16 cellular contexts compared by ENCODE assay signal in genomic region chr9:113299800-113300292, GRCh38. TPM values are rescaled to one million over a fixed set of nuclear protein-coding genes. Genes with fewer than 3 reads are reported as not detected.
A peak's percentile ranks its signal among the peaks of the same experiment; 100 is the strongest.
DNase-seq lines count a peak whose midpoint lies in the region; ATAC-seq lines count a peak whose summit lies in the region.
"Had no signal": no experiment of that assay in that cellular context is flagged by ENCODE, and none has a peak within 500 bp of the region (broad histone marks: within the 10 kb centered on the region; RNA-seq: fewer than 3 reads in every experiment).

No MANE protein-coding gene starts in this region.

- DNase-seq in Ammon's horn (ENCODE audit: low spot score), result peak; percentile 38
- DNase-seq in HT-29 (ENCODE audit: low spot score), result peak; percentile 85
- peak; percentile 20 for DNase-seq in NOMO-1 treated with dmso at 0.1 percent for 144 hours (lab: John Stamatoyannopoulos, UW; ENCODE audit: unreplicated experiment)
- DNase-seq in hepatic stellate cell (ENCODE audit: low spot score), result peak; percentile 21
- no peak for DNase-seq in SW480 (ENCODE audit: low spot score)
- no peak for DNase-seq in T-helper 1 cell
- DNase-seq: activated T-cell treated with anti-CD3 and anti-CD28 coated beads, Interleukin-2, amount 50 U/mL, for 1 hour; CD8-positive, alpha-beta T cell; central memory CD4-positive, alpha-beta T cell; midbrain; NCI-H446 treated with DMSO at 0.1 percent for 48 hours; T-helper 17 cell had no signal

- ATAC-seq in HG02885 (IDR thresholded peaks at IDR 0.05; ENCODE audit: poor library complexity, unreplicated experiment) (no peak), HG02852 (IDR thresholded peaks at IDR 0.05; ENCODE audit: unreplicated experiment) (no peak)
- ATAC-seq: CD8-positive, alpha-beta T cell; gastroesophageal sphincter; T-helper 17 cell had no signal

RNA-seq across cellular contexts. Expression of gene RNF183, which starts 3.3 kb away (rescaled TPM):
- total RNA-seq in HT-29 (2014; rRNA removed; shearing (Covaris generic)), result 6.1 and 7.1 TPM in 2 replicates
- total RNA-seq: CD8-positive, alpha-beta T cell; skeletal muscle tissue; T-helper 17 cell had no signal

RNA-seq across cellular contexts. Expression of gene PRPF4, which starts 24.4 kb away (rescaled TPM):
- total RNA-seq in HT-29 (2014; rRNA removed; shearing (Covaris generic)), result 21.3 and 21.8 TPM in 2 replicates

RNA-seq across cellular contexts. Expression of gene CDC26, which starts 24.5 kb away (rescaled TPM):
- total RNA-seq in HT-29 (2014; rRNA removed; shearing (Covaris generic)), result 20.2 and 22.6 TPM in 2 replicates

RNA-seq across cellular contexts. Expression of gene WDR31, which starts 40.2 kb away (rescaled TPM):
- 0.37 and 0.74 TPM in 2 replicates for total RNA-seq in HT-29 (2014; rRNA removed; shearing (Covaris generic))

RNA-seq across cellular contexts. Expression of gene BSPRY, which starts 49.5 kb away (rescaled TPM):
- total RNA-seq in HT-29 (2014; rRNA removed; shearing (Covaris generic)), result 31.5 and 34.1 TPM in 2 replicates
- total RNA-seq: CD8-positive, alpha-beta T cell had no signal

Comparison
In these comparisons a context has a peak if more than half of its experiments do, and no peak if none do; other contexts are left out.
1. DNase-seq: peak in Ammon's horn (single experiment), HT-29 (single experiment), NOMO-1 treated with dmso at 0.1 percent for 144 hours (single experiment) and hepatic stellate cell (single experiment); none in SW480 (single experiment) and T-helper 1 cell (0 of 5).